ENCODE assay signal across 18 cellular contexts in the genomic region with DNA sequence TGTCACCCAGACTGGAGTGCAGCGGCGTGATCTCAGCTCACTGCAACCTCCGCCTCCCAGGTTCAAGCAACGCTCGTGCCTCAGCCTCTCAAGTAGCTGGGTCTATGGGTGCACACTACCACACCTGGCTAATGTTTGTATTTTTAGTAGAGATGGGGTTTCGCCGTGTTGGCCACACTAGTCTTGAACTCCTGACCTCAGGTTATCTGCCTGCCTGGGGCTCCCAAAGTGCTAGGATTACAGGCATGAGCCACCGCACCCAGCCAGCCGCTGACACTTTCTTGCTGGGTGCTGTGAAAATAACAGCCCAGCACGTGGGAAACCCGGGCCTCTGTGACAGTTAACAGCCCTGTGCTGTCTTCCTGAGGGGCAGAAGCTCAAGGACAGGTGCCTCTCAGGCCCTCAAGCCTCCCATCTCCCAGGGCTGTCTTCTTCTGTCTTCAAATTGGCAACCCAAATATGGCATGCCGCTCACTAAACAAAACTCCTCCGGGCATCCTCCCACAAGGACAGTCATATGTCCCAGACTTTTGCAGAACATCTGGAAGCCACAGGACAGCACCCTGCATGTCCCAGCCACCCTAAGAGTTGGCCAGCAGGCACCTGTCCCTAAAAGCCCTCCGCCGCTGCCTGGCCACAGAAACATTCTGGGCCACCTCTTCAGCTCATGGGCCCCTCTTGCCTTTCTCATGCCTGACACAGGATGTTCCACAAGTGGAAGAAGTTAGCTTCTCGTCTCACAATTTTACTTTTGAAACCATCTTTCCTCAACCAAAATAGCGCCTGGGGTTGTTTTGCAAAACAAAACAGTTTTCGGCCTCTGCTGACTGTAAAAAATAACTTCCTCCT.
DNase-seq lines count a peak whose midpoint lies in the region; ATAC-seq lines count a peak whose summit lies in the region.
"Had no signal": no experiment of that assay in that cellular context is flagged by ENCODE, and none has a peak within 500 bp of the region (broad histone marks: within the 10 kb centered on the region; RNA-seq: fewer than 3 reads in every experiment).

No MANE protein-coding gene starts in this region.

- peak; percentile 54 for DNase-seq in activated CD4-positive, alpha-beta T cell treated with anti-CD3 and anti-CD28 coated beads, Interleukin-2, amount 10 ng/mL, durations not matched to agents 24 days and 14 days
- no peak for DNase-seq in activated CD4-positive, alpha-beta T cell treated with anti-CD3 and anti-CD28 coated beads, Interleukin-2, amount 50 U/mL, for 48 hours
- no peak for DNase-seq in natural killer cell treated with Interleukin-12 subunit alpha and Interleukin-12 subunit beta and Interleukin-15 and Interleukin-18, amount 100 ng/mL, for 72 hours (ENCODE audit: low spot score)
- DNase-seq in SKM-1 treated with dmso at 0.1 percent for 144 hours (lab: John Stamatoyannopoulos, UW; ENCODE audit: unreplicated experiment) (no peak), cerebellum (ENCODE audit: low spot score) (no peak)
- DNase-seq: activated naive CD4-positive, alpha-beta T cell treated with anti-CD3 and anti-CD28 coated beads for 36 hours; CD8-positive, alpha-beta T cell; DMS79 treated with DMSO at 0.1 percent for 48 hours; effector CD4-positive, alpha-beta T cell; hippocampal formation; left cardiac atrium; NCI-H226; SHP77 treated with DMSO at 0.1 percent for 48 hours had no signal

- intact Hi-C loops in activated CD4-positive, alpha-beta T cell treated with anti-CD3 and anti-CD28 coated beads, Interleukin-2, amount 10 ng/mL, durations not matched to agents 24 days and 14 days (cut with micrococcal nuclease) = loop anchor here (5.0 kb wide), 4 partner anchors 37 to 692 kb away; no protein-coding TSS in a partner anchor

- H3K4me3 Mint-ChIP-seq in activated CD4-positive, alpha-beta T cell treated with anti-CD3 and anti-CD28 coated beads, Interleukin-2, amount 10 ng/mL, durations not matched to agents 24 days and 14 days = no peak overlapping the region
- no peak overlapping the region for H3K4me3 Mint-ChIP-seq in activated T-helper 17 cell treated with anti-CD3 and anti-CD28 coated beads, Interleukin-2, amount 50 U/mL, for 72 hours
- H3K4me3 Mint-ChIP-seq in natural killer cell treated with Interleukin-12 subunit alpha and Interleukin-12 subunit beta and Interleukin-15 and Interleukin-18, amount 100 ng/mL, for 72 hours = no peak overlapping the region
- H3K4me3 Mint-ChIP-seq: activated CD4-positive, alpha-beta memory T cell treated with anti-CD3 and anti-CD28 coated beads, Interleukin-2, amount 10 ng/mL, durations not matched to agents 7 days and 5 days; activated naive CD4-positive, alpha-beta T cell treated with anti-CD3 and anti-CD28 coated beads for 36 hours; CD8-positive, alpha-beta T cell had no signal

- H3K4me1 Mint-ChIP-seq in activated CD4-positive, alpha-beta T cell treated with anti-CD3 and anti-CD28 coated beads, Interleukin-2, amount 10 ng/mL, durations not matched to agents 24 days and 14 days = peaks cover 47% of the 10 kb centered on the region
- H3K4me1 Mint-ChIP-seq in activated T-helper 17 cell treated with anti-CD3 and anti-CD28 coated beads, Interleukin-2, amount 50 U/mL, for 72 hours = peaks cover 23% of the 10 kb centered on the region
- H3K4me1 Mint-ChIP-seq in natural killer cell treated with Interleukin-12 subunit alpha and Interleukin-12 subunit beta and Interleukin-15 and Interleukin-18, amount 100 ng/mL, for 72 hours (ENCODE audit: low read depth in 2 of 2) = peaks cover 33 to 39% of the 10 kb centered on the region in 2 donors

- no peaks in the 10 kb centered on the region for H3K9me3 Mint-ChIP-seq in activated CD4-positive, alpha-beta T cell treated with anti-CD3 and anti-CD28 coated beads, Interleukin-2, amount 10 ng/mL, durations not matched to agents 24 days and 14 days
- no peaks in the 10 kb centered on the region for H3K9me3 Mint-ChIP-seq in activated T-helper 17 cell treated with anti-CD3 and anti-CD28 coated beads, Interleukin-2, amount 50 U/mL, for 72 hours
- H3K9me3 Mint-ChIP-seq in natural killer cell treated with Interleukin-12 subunit alpha and Interleukin-12 subunit beta and Interleukin-15 and Interleukin-18, amount 100 ng/mL, for 72 hours = no peaks in the 10 kb centered on the region
- H3K9me3 Mint-ChIP-seq: activated CD4-positive, alpha-beta memory T cell treated with anti-CD3 and anti-CD28 coated beads, Interleukin-2, amount 10 ng/mL, durations not matched to agents 7 days and 5 days; activated naive CD4-positive, alpha-beta T cell treated with anti-CD3 and anti-CD28 coated beads for 36 hours; CD8-positive, alpha-beta T cell had no signal

- H3K27ac Mint-ChIP-seq in activated CD4-positive, alpha-beta T cell treated with anti-CD3 and anti-CD28 coated beads, Interleukin-2, amount 10 ng/mL, durations not matched to agents 24 days and 14 days = peak overlapping the region; percentile 87
- H3K27ac Mint-ChIP-seq in activated T-helper 17 cell treated with anti-CD3 and anti-CD28 coated beads, Interleukin-2, amount 50 U/mL, for 72 hours = peak overlapping the region; percentile 49
- H3K27ac Mint-ChIP-seq in natural killer cell treated with Interleukin-12 subunit alpha and Interleukin-12 subunit beta and Interleukin-15 and Interleukin-18, amount 100 ng/mL, for 72 hours = peak overlapping the region; percentile 29 to 59
- H3K27ac Mint-ChIP-seq: activated CD4-positive, alpha-beta memory T cell treated with anti-CD3 and anti-CD28 coated beads, Interleukin-2, amount 10 ng/mL, durations not matched to agents 7 days and 5 days; activated naive CD4-positive, alpha-beta T cell treated with anti-CD3 and anti-CD28 coated beads for 36 hours; CD8-positive, alpha-beta T cell had no signal

- no peaks in the 10 kb centered on the region for H3K36me3 Mint-ChIP-seq in activated CD4-positive, alpha-beta T cell treated with anti-CD3 and anti-CD28 coated beads, Interleukin-2, amount 10 ng/mL, durations not matched to agents 24 days and 14 days (ENCODE audit: low read depth)
- H3K36me3 Mint-ChIP-seq in activated T-helper 17 cell treated with anti-CD3 and anti-CD28 coated beads, Interleukin-2, amount 50 U/mL, for 72 hours (ENCODE audit: low read depth) = no peaks in the 10 kb centered on the region
- H3K36me3 Mint-ChIP-seq in natural killer cell treated with Interleukin-12 subunit alpha and Interleukin-12 subunit beta and Interleukin-15 and Interleukin-18, amount 100 ng/mL, for 72 hours = no peaks in the 10 kb centered on the region
- H3K36me3 Mint-ChIP-seq: CD8-positive, alpha-beta T cell had no signal

- ATAC-seq in HG02623 (IDR thresholded peaks at IDR 0.05; ENCODE audit: unreplicated experiment) = peak; percentile 43
- no peak for ATAC-seq in activated T-helper 17 cell treated with anti-CD3 and anti-CD28 coated beads, Interleukin-2, amount 50 U/mL, for 72 hours (replicated peaks)
- no peak for ATAC-seq in natural killer cell treated with Interleukin-12 subunit alpha and Interleukin-12 subunit beta and Interleukin-15 and Interleukin-18, amount 100 ng/mL, for 72 hours
- ATAC-seq in HG03108 (IDR thresholded peaks at IDR 0.05; ENCODE audit: unreplicated experiment) = no peak
- ATAC-seq: A549; CD8-positive, alpha-beta T cell; left cardiac atrium had no signal

- peaks cover 8% of the 10 kb centered on the region for H3K27me3 Mint-ChIP-seq in activated CD4-positive, alpha-beta T cell treated with anti-CD3 and anti-CD28 coated beads, Interleukin-2, amount 10 ng/mL, durations not matched to agents 24 days and 14 days
- H3K27me3 Mint-ChIP-seq in activated T-helper 17 cell treated with anti-CD3 and anti-CD28 coated beads, Interleukin-2, amount 50 U/mL, for 72 hours = peaks cover 22% of the 10 kb centered on the region
- peaks cover 0 to 11% of the 10 kb centered on the region in 2 donors for H3K27me3 Mint-ChIP-seq in natural killer cell treated with Interleukin-12 subunit alpha and Interleukin-12 subunit beta and Interleukin-15 and Interleukin-18, amount 100 ng/mL, for 72 hours
- H3K27me3 Mint-ChIP-seq: activated CD4-positive, alpha-beta memory T cell treated with anti-CD3 and anti-CD28 coated beads, Interleukin-2, amount 10 ng/mL, durations not matched to agents 7 days and 5 days had no signal
